In the genomic region with DNA sequence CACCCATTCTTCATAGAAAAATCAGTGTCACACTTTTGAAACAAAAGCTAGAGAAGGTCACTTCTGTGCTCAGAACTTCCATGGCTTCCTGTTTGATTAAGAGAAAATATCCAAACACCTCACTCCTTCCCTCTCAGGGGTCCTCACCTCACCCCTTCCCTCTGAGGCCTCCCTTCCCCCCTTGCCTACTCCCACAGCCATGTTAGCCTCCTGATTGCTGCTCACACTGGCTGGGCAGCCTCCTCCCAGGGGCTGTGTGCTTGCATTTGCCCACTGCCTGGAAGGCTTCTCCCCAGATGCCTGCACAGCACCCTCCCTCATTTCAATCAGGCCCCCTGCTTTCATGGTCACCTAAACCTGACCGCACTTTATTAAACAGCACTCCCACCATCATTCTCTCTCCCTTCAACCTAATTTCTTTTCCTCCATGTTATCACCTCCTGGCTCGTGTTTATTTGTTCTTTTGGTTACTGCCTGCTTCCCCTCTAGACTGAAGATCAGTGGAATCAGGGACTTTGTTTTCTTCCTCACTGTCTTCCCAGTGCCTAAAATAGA, we compare ENCODE assay signal across 17 cellular contexts. TPM values are rescaled to one million over a fixed set of nuclear protein-coding genes. Genes with fewer than 3 reads are reported as not detected.
DNase-seq lines count a peak whose midpoint lies in the region; FAIRE-seq and TF ChIP-seq lines count a peak whose summit lies in the region.
"Had no signal": no experiment of that assay in that cellular context is flagged by ENCODE, and none has a peak within 500 bp of the region (broad histone marks: within the 10 kb centered on the region; RNA-seq: fewer than 3 reads in every experiment).

No MANE protein-coding gene starts in this region.

- no peak overlapping the region for H3K4me2 ChIP-seq in astrocyte (ENCODE audit: low read length)

- no peak overlapping the region for H3K4me3 ChIP-seq in astrocyte (ENCODE audit: insufficient read depth, low read depth, low read length)
- no peak overlapping the region for H3K4me3 ChIP-seq in esophagus squamous epithelium
- no peak overlapping the region for H3K4me3 ChIP-seq in thyroid gland (replicated peaks in 1 of 3)

- H3K4me1 ChIP-seq in astrocyte (ENCODE audit: insufficient read depth, low read length) = peaks cover 16% of the 10 kb centered on the region
- H3K4me1 ChIP-seq in esophagus squamous epithelium = peaks cover 14 to 81% (median 51%) of the 10 kb centered on the region in 3 donors
- H3K4me1 ChIP-seq in thyroid gland = peaks cover 14 to 33% of the 10 kb centered on the region in 2 donors

- H3K36me3 ChIP-seq in astrocyte (ENCODE audit: insufficient read depth, low read length) = no peaks in the 10 kb centered on the region
- H3K36me3 ChIP-seq in esophagus squamous epithelium = peaks cover 0 to 62% (median 0%) of the 10 kb centered on the region in 3 donors
- peaks cover 3 to 13% of the 10 kb centered on the region in 2 donors for H3K36me3 ChIP-seq in thyroid gland

- no peak for FAIRE-seq in astrocyte (lab: Jason Lieb, UNC)
- FAIRE-seq: RCC 7860 had no signal

- H3K27ac Mint-ChIP-seq in astrocyte (ENCODE audit: unreplicated experiment) (peak overlapping the region; percentile 71), neural crest cell (ENCODE audit: unreplicated experiment) (peak overlapping the region; percentile 94), CD14-positive monocyte (no peak overlapping the region)
- H3K27ac Mint-ChIP-seq: IgD-negative memory B cell had no signal

- H3K27me3 Mint-ChIP-seq in astrocyte (ENCODE audit: low read depth, unreplicated experiment) (no peaks in the 10 kb centered on the region), neural crest cell (ENCODE audit: low read depth) (no peaks in the 10 kb centered on the region), CD14-positive monocyte (ENCODE audit: low read depth in 3 of 3) (peaks cover 10 to 24% (median 11%) of the 10 kb centered on the region in 3 donors)

- H3K27ac ChIP-seq in astrocyte (ENCODE audit: low read depth, low read length) (no peak overlapping the region), esophagus squamous epithelium (peak overlapping the region in 3 of 4 donors; percentile 40 to 49 (median 42)), thyroid gland (peak overlapping the region in 2 of 3 donors; percentile 32 to 50)

- H3K27me3 ChIP-seq in astrocyte (ENCODE audit: insufficient read depth, low read length) = no peaks in the 10 kb centered on the region
- H3K27me3 ChIP-seq in esophagus squamous epithelium = no peaks in the 10 kb centered on the region
- no peaks in the 10 kb centered on the region for H3K27me3 ChIP-seq in thyroid gland

- no peak for TF ChIP-seq CTCF in astrocyte (IDR thresholded peaks at IDR 0.05; ENCODE audit: insufficient read depth, low read depth, low read length)
- no peak for TF ChIP-seq CTCF in esophagus squamous epithelium (IDR thresholded peaks at IDR 0.05)
- TF ChIP-seq CTCF in neural crest cell (conservative IDR thresholded peaks at IDR 0.05) = no peak
- TF ChIP-seq CTCF in thyroid gland (IDR thresholded peaks at IDR 0.05) = no peak
- no peak for TF ChIP-seq CTCF in CD14-positive monocyte (IDR thresholded peaks at IDR 0.05)

- intact Hi-C loops in esophagus squamous epithelium (cut with DNase I) (no loop called here), thyroid gland (cut with DNase I) (no loop called here), CD14-positive monocyte (cut with micrococcal nuclease) (no loop called here)

- H3K4me3 Mint-ChIP-seq in astrocyte (ENCODE audit: unreplicated experiment) (no peak overlapping the region), neural crest cell (peak overlapping the region; percentile 18), CD14-positive monocyte (no peak overlapping the region)
- H3K4me3 Mint-ChIP-seq: H9, IgD-negative memory B cell had no signal

- H3K36me3 Mint-ChIP-seq in astrocyte (ENCODE audit: low read depth, unreplicated experiment) (peaks cover 14% of the 10 kb centered on the region), neural crest cell (ENCODE audit: low read depth) (peaks cover 24% of the 10 kb centered on the region), CD14-positive monocyte (peaks cover 0 to 2% of the 10 kb centered on the region in 2 donors)

- no peaks in the 10 kb centered on the region for H4K20me1 ChIP-seq in astrocyte (ENCODE audit: insufficient read depth, low read length)

- H2AFZ ChIP-seq in astrocyte (ENCODE audit: low read depth, low read length) = no peak overlapping the region

- H3K4me1 Mint-ChIP-seq in astrocyte (ENCODE audit: low read depth, unreplicated experiment) = peaks cover 41% of the 10 kb centered on the region
- H3K4me1 Mint-ChIP-seq in neural crest cell = peaks cover 57% of the 10 kb centered on the region
- H3K4me1 Mint-ChIP-seq in CD14-positive monocyte = peaks cover 23% of the 10 kb centered on the region

- H3K9ac ChIP-seq in astrocyte (ENCODE audit: low read length) = no peak overlapping the region

- TF ChIP-seq POLR2A in esophagus squamous epithelium (IDR thresholded peaks at IDR 0.05) = no peak
- TF ChIP-seq POLR2A in thyroid gland (IDR thresholded peaks at IDR 0.05) = no peak

- H3K79me2 ChIP-seq in astrocyte (ENCODE audit: insufficient read depth, low read length) = no peaks in the 10 kb centered on the region

- H3K9me3 ChIP-seq in astrocyte (ENCODE audit: insufficient read depth, low read depth, low read length) (no peaks in the 10 kb centered on the region), esophagus squamous epithelium (no peaks in the 10 kb centered on the region), thyroid gland (no peaks in the 10 kb centered on the region)

- 58 to 65% methylated on average over 2 of the region's 2 CpGs for WGBS in esophagus squamous epithelium, 2 donors
- WGBS in thyroid gland, 2 donors = 75 to 79% methylated on average over 2 of the region's 2 CpGs

- no peak for DNase-seq in astrocyte (ENCODE audit: low read depth)
- DNase-seq in esophagus squamous epithelium (lab: John Stamatoyannopoulos, UW) = no peak
- no peak for DNase-seq in neural crest cell (ENCODE audit: low read depth, low spot score)
- DNase-seq in thyroid gland = no peak
- DNase-seq in occipital lobe (lab: John Stamatoyannopoulos, UW) = no peak
- DNase-seq in DMS153 treated with DMSO at 0.1 percent for 48 hours (lab: John Stamatoyannopoulos, UW; ENCODE audit: unreplicated experiment) = no peak
- no peak for DNase-seq in CD14-positive monocyte (ENCODE audit: low spot score)
- DNase-seq: COR-L47, H9, MV-4-11, NCI-H1417 treated with DMSO at 0.1 percent for 48 hours, NCI-H2029, NCI-H524, SHP77 had no signal

- H3K9me3 Mint-ChIP-seq in astrocyte (ENCODE audit: unreplicated experiment) = no peaks in the 10 kb centered on the region
- no peaks in the 10 kb centered on the region for H3K9me3 Mint-ChIP-seq in neural crest cell
- peaks cover 0 to 1% (median 0%) of the 10 kb centered on the region in 7 donors for H3K9me3 Mint-ChIP-seq in CD14-positive monocyte
- H3K9me3 Mint-ChIP-seq: H9, IgD-negative memory B cell had no signal

RNA-seq across cellular contexts. Expression of a gene that starts 10.4 kb away (rescaled TPM):
- total RNA-seq in astrocyte (20.2 TPM in 2 replicates), esophagus squamous epithelium (10 to 100 TPM; 13.7 to 75.7 (median 24.1) TPM), neural crest cell (114 and 130 TPM in 2 replicates), thyroid gland (10 to 100 TPM; 40.2 to 68.3 (median 51.2) TPM), occipital lobe (11.2 TPM)
- not detected for polyA plus RNA-seq in CD14-positive monocyte
- total RNA-seq: HT-29 had no signal

Comparison
In these comparisons a context has a peak if more than half of its experiments do, and no peak if none do; other contexts are left out.
1. H3K27ac Mint-ChIP-seq: peak in astrocyte (single experiment) and neural crest cell (single experiment); none in CD14-positive monocyte (0 of 7).